9 cellular contexts compared by ENCODE assay signal in genomic region chr14:54805521-54806322, GRCh38.
DNase-seq lines count a peak whose midpoint lies in the region; ATAC-seq, FAIRE-seq and TF ChIP-seq lines count a peak whose summit lies in the region.
"Had no signal": no experiment of that assay in that cellular context is flagged by ENCODE, and none has a peak within 500 bp of the region (broad histone marks: within the 10 kb centered on the region; RNA-seq: fewer than 3 reads in every experiment).

No MANE protein-coding gene starts in this region.

- H3K4me3 Mint-ChIP-seq in CD4-positive, CD25-positive, alpha-beta regulatory T cell = no peak overlapping the region
- H3K4me3 Mint-ChIP-seq: T-helper 1 cell treated with Interleukin-12 subunit alpha and Interleukin-12 subunit beta and Interleukin-4 antibody, amounts not matched to agents 30 μg/mL and 1 μg/mL, for 36 hours had no signal

- FAIRE-seq in pancreas (lab: Jason Lieb, UNC) = no peak

- H3K9me3 ChIP-seq in CD4-positive, CD25-positive, alpha-beta regulatory T cell (ENCODE audit: control insufficient read depth in 2 of 2, low read length in 2 of 2) = no peaks in the 10 kb centered on the region
- H3K9me3 ChIP-seq in pancreas = no peaks in the 10 kb centered on the region
- H3K9me3 ChIP-seq in thoracic aorta = no peaks in the 10 kb centered on the region

- no peak overlapping the region for H3K4me3 ChIP-seq in CD4-positive, CD25-positive, alpha-beta regulatory T cell (ENCODE audit: low read depth, low read length)
- H3K4me3 ChIP-seq in pancreas (no peak overlapping the region), thoracic aorta (peak overlapping the region; percentile 34)

- H3K4me1 Mint-ChIP-seq in CD4-positive, CD25-positive, alpha-beta regulatory T cell = peaks cover 0 to 5% (median 2%) of the 10 kb centered on the region in 4 donors

- TF ChIP-seq CTCF in pancreas (IDR thresholded peaks at IDR 0.05) (peak; percentile 84 to 93 (median 88)), thoracic aorta (IDR thresholded peaks at IDR 0.05) (peak; percentile 93)

- peaks cover 4% of the 10 kb centered on the region for H3K27me3 ChIP-seq in CD4-positive, CD25-positive, alpha-beta regulatory T cell (ENCODE audit: control insufficient read depth, insufficient read depth, low read length)
- H3K27me3 ChIP-seq in pancreas (no peaks in the 10 kb centered on the region), thoracic aorta (replicated peaks; ENCODE audit: insufficient read depth) (no peaks in the 10 kb centered on the region)

- DNase-seq in CD4-positive, CD25-positive, alpha-beta regulatory T cell = peak; percentile 40 to 73 (median 54)
- DNase-seq in Kasumi-1 (lab: John Stamatoyannopoulos, UW) (peak; percentile 78 to 86), SHP77 treated with DMSO at 0.1 percent for 48 hours (lab: John Stamatoyannopoulos, UW) (peak; percentile 35), activated gamma-delta T cell treated with Interleukin-2 at 50 U/mL for 16 hours (peak; percentile 66), globus pallidus (ENCODE audit: low spot score) (peak; percentile 51), pancreas (peak; percentile 53 to 92 (median 80)), thoracic aorta (ENCODE audit: low spot score) (peak; percentile 57)

- no peak overlapping the region for H3K27ac Mint-ChIP-seq in CD4-positive, CD25-positive, alpha-beta regulatory T cell
- H3K27ac Mint-ChIP-seq: T-helper 1 cell treated with Interleukin-12 subunit alpha and Interleukin-12 subunit beta and Interleukin-4 antibody, amounts not matched to agents 30 μg/mL and 1 μg/mL, for 36 hours had no signal

- H3K4me1 ChIP-seq in CD4-positive, CD25-positive, alpha-beta regulatory T cell (ENCODE audit: control insufficient read depth, insufficient read depth, low read length, poor library complexity, severe bottlenecking) = no peaks in the 10 kb centered on the region
- H3K4me1 ChIP-seq in pancreas (no peaks in the 10 kb centered on the region), thoracic aorta (ENCODE audit: control insufficient read depth in 1 of 2, low read depth in 2 of 2) (peaks cover 0 to 4% of the 10 kb centered on the region in 2 donors)

- peaks cover 10% of the 10 kb centered on the region for H3K27me3 Mint-ChIP-seq in CD4-positive, CD25-positive, alpha-beta regulatory T cell

- H3K27ac ChIP-seq in CD4-positive, CD25-positive, alpha-beta regulatory T cell (ENCODE audit: insufficient read depth, low read length, poor library complexity, severe bottlenecking) = no peak overlapping the region
- H3K27ac ChIP-seq in pancreas = no peak overlapping the region
- no peak overlapping the region for H3K27ac ChIP-seq in thoracic aorta

- no peaks in the 10 kb centered on the region for H3K36me3 ChIP-seq in CD4-positive, CD25-positive, alpha-beta regulatory T cell (ENCODE audit: control insufficient read depth, insufficient read depth, low read length)
- no peaks in the 10 kb centered on the region for H3K36me3 ChIP-seq in pancreas
- H3K36me3 ChIP-seq in thoracic aorta = no peaks in the 10 kb centered on the region

- intact Hi-C loops in pancreas (cut with DNase I) = no loop called here

- ATAC-seq in CD4-positive, CD25-positive, alpha-beta regulatory T cell (ENCODE audit: low read depth in 2 of 2) = peak; percentile 56 to 80
- ATAC-seq in GM19438 (IDR thresholded peaks at IDR 0.05; ENCODE audit: low read depth, unreplicated experiment) = peak; percentile 90
- peak; percentile 85 to 98 (median 96) for ATAC-seq in pancreas
- peak; percentile 87 for ATAC-seq in thoracic aorta (ENCODE audit: insufficient number of reproducible peaks, low FRiP score, low read depth)

- whole genome bisulfite sequencing in pancreas, 2 donors = 26 to 32% methylated on average over 19 of the region's 19 CpGs

- no peaks in the 10 kb centered on the region for H3K36me3 Mint-ChIP-seq in CD4-positive, CD25-positive, alpha-beta regulatory T cell

- H3K9me3 Mint-ChIP-seq in CD4-positive, CD25-positive, alpha-beta regulatory T cell = peaks cover 0 to 1% (median 0%) of the 10 kb centered on the region in 7 donors
- H3K9me3 Mint-ChIP-seq: T-helper 1 cell treated with Interleukin-12 subunit alpha and Interleukin-12 subunit beta and Interleukin-4 antibody, amounts not matched to agents 30 μg/mL and 1 μg/mL, for 36 hours had no signal
